ENCODE assay signal across 15 cellular contexts in the genomic region with DNA sequence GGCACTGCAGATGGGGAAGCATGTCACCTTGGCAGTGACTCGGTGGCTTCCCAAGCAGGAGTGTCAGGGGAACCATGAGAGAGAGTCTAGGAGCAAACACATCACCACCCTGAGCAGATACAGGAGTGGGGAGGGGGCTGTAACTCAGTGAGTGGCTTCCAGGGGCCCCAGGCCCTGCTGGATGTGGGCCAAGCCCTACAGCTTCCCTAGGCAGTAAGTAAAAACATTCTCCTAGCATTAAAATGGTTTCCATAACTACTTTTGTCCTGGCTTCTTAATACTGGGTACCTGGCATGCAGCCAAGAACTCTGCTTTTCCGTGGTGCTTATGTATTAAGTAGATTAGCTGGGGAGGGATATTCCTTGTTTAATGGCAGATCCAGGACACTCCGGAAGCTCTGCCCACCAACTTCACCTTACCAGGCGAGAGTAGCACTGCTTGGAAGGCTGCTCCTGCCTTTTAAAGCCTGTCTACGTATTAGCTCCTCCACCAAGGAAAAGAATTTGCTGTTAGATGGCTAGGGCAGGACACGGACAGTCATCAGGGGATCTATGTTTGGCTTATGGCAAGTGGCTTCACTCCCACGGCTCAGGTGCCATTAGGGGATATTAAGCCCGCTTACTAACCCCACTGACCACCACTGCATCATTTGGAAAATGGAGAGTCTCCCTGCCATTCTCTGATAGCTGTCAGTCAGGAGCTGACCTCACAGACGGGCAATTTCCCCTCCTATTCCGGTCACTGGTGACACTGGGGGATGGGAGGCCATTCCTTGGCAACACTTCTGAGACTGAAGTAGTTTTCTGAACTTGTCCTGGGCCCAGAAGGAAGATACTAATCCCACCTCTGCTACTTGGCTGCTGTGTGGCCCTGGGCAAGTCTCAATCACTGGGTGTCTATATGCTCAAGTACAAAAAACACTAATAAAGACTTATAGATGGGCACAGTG. TPM values are rescaled to one million over a fixed set of nuclear protein-coding genes. Genes with fewer than 3 reads are reported as not detected.
A peak's percentile ranks its signal among the peaks of the same experiment; 100 is the strongest.
DNase-seq lines count a peak whose midpoint lies in the region; ATAC-seq and TF ChIP-seq lines count a peak whose summit lies in the region.
"Had no signal": no experiment of that assay in that cellular context is flagged by ENCODE, and none has a peak within 500 bp of the region (broad histone marks: within the 10 kb centered on the region; RNA-seq: fewer than 3 reads in every experiment).

No MANE protein-coding gene starts in this region.

- no peak overlapping the region for H3K9ac ChIP-seq in SK-N-SH

- peak overlapping the region in 4 of 7 donors; percentile 29 to 72 (median 58) for H3K27ac Mint-ChIP-seq in CD4-positive, alpha-beta memory T cell

- CTCF ChIA-PET in CD4-positive, alpha-beta memory T cell (lab: Charles Lee; ENCODE audit: partially characterized antibody) = interaction anchor here (1.1 to 3.3 kb wide), 6 partner anchors 10 to 132 kb away, joined by 3 to 16 read pairs (median 6); no protein-coding TSS in a partner anchor
- CTCF ChIA-PET in HEK293 (lab: Yijun Ruan, JAX) (interaction anchor here (0.6 to 5.2 kb wide), 8 partner anchors 10 to 1372 kb away, joined by 3 to 33 read pairs (median 6); no protein-coding TSS in a partner anchor), SK-N-SH (lab: Yijun Ruan, JAX) (interaction anchor here (0.7 to 8.3 kb wide), 6 partner anchors 11 to 437 kb away, joined by 3 to 100 read pairs (median 19); no protein-coding TSS in a partner anchor)

- H3K4me1 Mint-ChIP-seq in CD4-positive, alpha-beta memory T cell = peaks cover 0 to 8% (median 6%) of the 10 kb centered on the region in 4 donors
- H3K4me1 Mint-ChIP-seq: CD14-positive monocyte had no signal

- ATAC-seq in HG02759 (IDR thresholded peaks at IDR 0.05; ENCODE audit: unreplicated experiment) (no peak), HG03565 (IDR thresholded peaks at IDR 0.05; ENCODE audit: unreplicated experiment) (no peak)

- POLR2A ChIA-PET in CD4-positive, alpha-beta memory T cell (lab: Charles Lee; ENCODE audit: partially characterized antibody) = interaction anchor here (0.7 to 1.5 kb wide), 2 partner anchors 10 to 31 kb away, joined by 3 to 4 read pairs; no protein-coding TSS in a partner anchor
- POLR2A ChIA-PET in HEK293 (lab: Yijun Ruan, JAX) (no interaction called here), SK-N-SH (lab: Yijun Ruan, JAX) (interaction anchor here (0.5 to 0.7 kb wide), 2 partner anchors 11 to 76 kb away, joined by 3 to 7 read pairs; no protein-coding TSS in a partner anchor)

- H3K4me2 ChIP-seq in SK-N-SH = no peak overlapping the region

- H3K9me3 ChIP-seq in CD4-positive, alpha-beta memory T cell (ENCODE audit: control insufficient read depth in 1 of 2, low read length in 2 of 2) = no peaks in the 10 kb centered on the region
- H3K9me3 ChIP-seq in HEK293 (ENCODE audit: control insufficient read depth, insufficient read depth, low read depth, low read length) (no peaks in the 10 kb centered on the region), SK-N-SH (no peaks in the 10 kb centered on the region)
- H3K9me3 ChIP-seq: prostate gland had no signal

- intact Hi-C loops in CD4-positive, alpha-beta memory T cell (cut with micrococcal nuclease) = no loop called here

- H3F3A ChIP-seq in SK-N-SH (replicated peaks; ENCODE audit: insufficient read depth) = no peaks in the 10 kb centered on the region

- H3K27me3 Mint-ChIP-seq in CD4-positive, alpha-beta memory T cell = no peaks in the 10 kb centered on the region

- no peak overlapping the region for H3K4me3 Mint-ChIP-seq in CD4-positive, alpha-beta memory T cell
- H3K4me3 Mint-ChIP-seq: CD14-positive monocyte had no signal

- no peaks in the 10 kb centered on the region for H4K20me1 ChIP-seq in SK-N-SH (ENCODE audit: insufficient read depth)

- no peaks in the 10 kb centered on the region for H3K9me2 ChIP-seq in SK-N-SH

- H3K4me3 ChIP-seq in CD4-positive, alpha-beta memory T cell (ENCODE audit: low read length in 2 of 2) = no peak overlapping the region
- H3K4me3 ChIP-seq in HEK293 (ENCODE audit: low read depth, low read length) (no peak overlapping the region), SK-N-SH (ENCODE audit: low read depth in 2 of 2, low read length in 1 of 2) (no peak overlapping the region)
- H3K4me3 ChIP-seq: prostate gland had no signal

- WGBS in SK-N-SH (ENCODE audit: low lambda C conversion rate) = 67% methylated on average over 5 of the region's 10 CpGs

- peaks cover 59 to 79% of the 10 kb centered on the region in 2 donors for H3K36me3 Mint-ChIP-seq in CD4-positive, alpha-beta memory T cell

- H3K4me1 ChIP-seq in CD4-positive, alpha-beta memory T cell (ENCODE audit: insufficient read depth, low read length) = no peaks in the 10 kb centered on the region
- H3K4me1 ChIP-seq in HEK293 (ENCODE audit: control insufficient read depth, insufficient read depth, low read length) (peaks cover 4% of the 10 kb centered on the region; the same call in 1 of the 2 replicates), SK-N-SH (ENCODE audit: control insufficient read depth in 1 of 2, insufficient read depth in 2 of 2, low read depth in 1 of 2, low read length in 1 of 2) (peaks cover 0 to 18% of the 10 kb centered on the region in 2 experiments; a peak in 2 of 4 replicates)
- H3K4me1 ChIP-seq: prostate gland had no signal

- H3K27ac ChIP-seq in CD4-positive, alpha-beta memory T cell (ENCODE audit: low read depth, low read length) = no peak overlapping the region
- no peak overlapping the region for H3K27ac ChIP-seq in HEK293 (ENCODE audit: extremely low read depth, low read depth, low read length)
- peak overlapping the region in 1 of 2 experiments; percentile 76; a peak in 2 of 4 replicates for H3K27ac ChIP-seq in SK-N-SH (ENCODE audit: low read depth in 2 of 2, low read length in 1 of 2)
- H3K27ac ChIP-seq: prostate gland had no signal

- no peak for TF ChIP-seq EP300 in SK-N-SH (IDR thresholded peaks at IDR 0.05; ENCODE audit: borderline replicate concordance in 1 of 2, low read depth in 1 of 2, low read length in 1 of 2)

- H3K27me3 ChIP-seq in CD4-positive, alpha-beta memory T cell (ENCODE audit: insufficient read depth, low read length) = no peaks in the 10 kb centered on the region
- H3K27me3 ChIP-seq in SK-N-SH (ENCODE audit: insufficient read depth) = no peaks in the 10 kb centered on the region

- TF ChIP-seq RAD21 in SK-N-SH (IDR thresholded peaks at IDR 0.05; ENCODE audit: low read length) = no peak

- H2AFZ ChIP-seq in SK-N-SH (ENCODE audit: low read depth) = no peak overlapping the region

- no peak for TF ChIP-seq CTCF in HEK293 (tag by site-specific recombination; IDR thresholded peaks at IDR 0.05)
- TF ChIP-seq CTCF in SK-N-SH (IDR thresholded peaks at IDR 0.05) = no peak

- no peak for DNase-seq in CD4-positive, alpha-beta memory T cell
- DNase-seq in SK-N-SH (peak; percentile 71), left kidney (ENCODE audit: low read depth, low spot score) (peak; percentile 59), OCI-M1 (lab: John Stamatoyannopoulos, UW) (no peak), retina (no peak)
- DNase-seq: NCI-H1436; stimulated activated CD4-positive, alpha-beta T cell treated with anti-CD3 and anti-CD28 coated beads, Interleukin-4, amount 100 ng/mL, for 1 hour had no signal

- no peaks in the 10 kb centered on the region for H3K79me2 ChIP-seq in SK-N-SH (ENCODE audit: insufficient read depth)

- H3K36me3 ChIP-seq in CD4-positive, alpha-beta memory T cell (ENCODE audit: insufficient read depth, low read length) = peaks cover 93% of the 10 kb centered on the region
- peaks cover 36 to 96% of the 10 kb centered on the region in 2 experiments for H3K36me3 ChIP-seq in HEK293 (ENCODE audit: control insufficient read depth in 2 of 2, insufficient read depth in 1 of 2, low read length in 2 of 2)
- peaks cover 27 to 91% of the 10 kb centered on the region in 2 experiments for H3K36me3 ChIP-seq in SK-N-SH (replicated peaks in 1 of 2; ENCODE audit: control insufficient read depth in 1 of 2, insufficient read depth in 2 of 2, low read length in 1 of 2)

- H3K9me3 Mint-ChIP-seq in CD4-positive, alpha-beta memory T cell = peaks cover 0 to 4% (median 0%) of the 10 kb centered on the region in 8 donors
- H3K9me3 Mint-ChIP-seq: CD14-positive monocyte had no signal

TF ChIP-seq in HEK293, 187 proteins besides CTCF, POLR2A, EP300 and RAD21 (continues in another document):
- TF ChIP-seq ZNF184 (tag by site-specific recombination; IDR thresholded peaks at IDR 0.05) (peak; percentile 61; the same call in 1 of the 2 replicates), ZNF350 (tag by site-specific recombination; IDR thresholded peaks at IDR 0.05) (0 out of 2 replicates have a peak, but pooled peaks have one; percentile 33), ZNF660 (tag by site-specific recombination; IDR thresholded peaks at IDR 0.05) (0 out of 2 replicates have a peak, but pooled peaks have one; percentile 39)

TF ChIP-seq in SK-N-SH, 30 proteins besides CTCF, POLR2A, EP300 and RAD21 (continues in another document):
- TF ChIP-seq GATA2 (CRISPR knock-in tag; IDR thresholded peaks at IDR 0.05) = no peak
- no peak for TF ChIP-seq POLR2AphosphoS5 (IDR thresholded peaks at IDR 0.05; ENCODE audit: low read depth, low read length)
- TF ChIP-seq EZH2phosphoT487 (IDR thresholded peaks at IDR 0.05; ENCODE audit: borderline replicate concordance, low read depth) = no peak
- TF ChIP-seq RCOR1 (IDR thresholded peaks at IDR 0.05; ENCODE audit: low read length) = peak; percentile 11; the same call in 1 of the 2 replicates
- no peak for TF ChIP-seq ELF1 (IDR thresholded peaks at IDR 0.05)
- TF ChIP-seq TCF12 (IDR thresholded peaks at IDR 0.05) = no peak
- TF ChIP-seq SIN3A (IDR thresholded peaks at IDR 0.05; ENCODE audit: borderline replicate concordance, low read depth, low read length) = no peak

RNA-seq across cellular contexts. Expression of a gene that starts 22.8 kb away (rescaled TPM):
- under 1 TPM; 0.42 to 0.67 TPM for total RNA-seq in CD4-positive, alpha-beta memory T cell
- 1 to 10 TPM in 1 of 2 donors, under 1 TPM in 1; 0.19 to 1.1 TPM for polyA plus RNA-seq in CD4-positive, alpha-beta memory T cell
- polyA plus RNA-seq in SK-N-SH (2012; rRNA removed) = 1.3 and 1.4 TPM in 2 replicates
- 0.93 and 1.3 TPM in 2 replicates for polyA plus RNA-seq in SK-N-SH (2012; cell fraction: cytosol; rRNA removed)
- polyA plus RNA-seq in SK-N-SH (2012; cell fraction: nucleus; rRNA removed) = 1.6 and 1.9 TPM in 2 replicates

RNA-seq across cellular contexts. Expression of a gene that starts 32.1 kb away (rescaled TPM):
- total RNA-seq in CD4-positive, alpha-beta memory T cell = 100 to 1,000 TPM; 313 to 322 TPM
- 100 to 1,000 TPM; 135 to 307 TPM for polyA plus RNA-seq in CD4-positive, alpha-beta memory T cell
- 108 and 148 TPM in 2 replicates for polyA plus RNA-seq in SK-N-SH (2012; rRNA removed)
- polyA plus RNA-seq in SK-N-SH (2012; cell fraction: cytosol; rRNA removed) = 109 and 110 TPM in 2 replicates
- polyA plus RNA-seq in SK-N-SH (2012; cell fraction: nucleus; rRNA removed) = 208 and 215 TPM in 2 replicates

RNA-seq across cellular contexts. Expression of a gene that starts 32.2 kb away (rescaled TPM):
- 1 to 10 TPM; 7.4 to 7.9 TPM for total RNA-seq in CD4-positive, alpha-beta memory T cell
- polyA plus RNA-seq in CD4-positive, alpha-beta memory T cell = 1 to 10 TPM; 6.3 to 8.5 TPM
- polyA plus RNA-seq in SK-N-SH (2012; rRNA removed) = 35.3 and 41.1 TPM in 2 replicates
- polyA plus RNA-seq in SK-N-SH (2012; cell fraction: cytosol; rRNA removed) = 31.2 and 32.9 TPM in 2 replicates
- 31.6 and 36.7 TPM in 2 replicates for polyA plus RNA-seq in SK-N-SH (2012; cell fraction: nucleus; rRNA removed)

RNA-seq across cellular contexts. Expression of a gene that starts 51.8 kb away (rescaled TPM):
- total RNA-seq in CD4-positive, alpha-beta memory T cell = not detected
- not detected for polyA plus RNA-seq in CD4-positive, alpha-beta memory T cell
- not detected in 2 replicates for polyA plus RNA-seq in SK-N-SH (2012; rRNA removed)
- not detected in 2 replicates for polyA plus RNA-seq in SK-N-SH (2012; cell fraction: cytosol; rRNA removed)
- polyA plus RNA-seq in SK-N-SH (2012; cell fraction: nucleus; rRNA removed) = not detected in 2 replicates
- total RNA-seq: epithelial cell of proximal tubule, HT1080, mucosa of gallbladder, prostate gland had no signal
- polyA plus RNA-seq: CD14-positive monocyte had no signal

Comparison
In these comparisons a context has a peak if more than half of its experiments do, and no peak if none do; other contexts are left out.
1. DNase-seq: peak in SK-N-SH (single experiment) and left kidney (single experiment); none in CD4-positive, alpha-beta memory T cell (0 of 5), OCI-M1 (single experiment) and retina (single experiment).